Comparison of ENCODE assay signal across 22 cellular contexts in the genomic region with DNA sequence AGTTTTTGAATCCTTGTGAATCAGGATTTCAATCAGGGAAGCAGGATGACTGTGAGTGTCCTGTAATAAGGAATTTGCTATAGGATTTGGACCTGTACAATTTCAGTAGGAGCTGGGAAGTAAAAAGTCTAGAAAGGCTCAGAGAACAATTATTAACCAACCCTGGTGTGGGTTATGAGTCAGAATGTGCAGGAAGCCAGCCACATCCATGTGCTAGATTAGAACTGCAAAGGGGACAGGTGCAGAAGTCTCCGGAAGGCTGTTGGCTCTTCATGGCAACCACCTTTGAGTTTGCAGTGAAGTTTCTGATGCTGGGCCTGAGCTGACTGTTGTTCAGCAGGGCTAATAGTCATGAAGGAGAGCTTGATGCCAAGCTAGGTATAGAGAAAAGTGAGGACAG.
DNase-seq lines count a peak whose midpoint lies in the region; ATAC-seq and TF ChIP-seq lines count a peak whose summit lies in the region.
"Had no signal": no experiment of that assay in that cellular context is flagged by ENCODE, and none has a peak within 500 bp of the region (broad histone marks: within the 10 kb centered on the region; RNA-seq: fewer than 3 reads in every experiment).

No MANE protein-coding gene starts in this region.

- no peak overlapping the region for H3K9ac ChIP-seq in liver (ENCODE audit: low read depth in 1 of 2, low read length in 2 of 2)

- no peak overlapping the region for H3K27ac Mint-ChIP-seq in activated T-cell treated with anti-CD3 and anti-CD28 coated beads, Interleukin-2, amount 50 U/mL, for 24 hours
- H3K27ac Mint-ChIP-seq: activated CD4-positive, alpha-beta T cell treated with anti-CD3 and anti-CD28 coated beads, Interleukin-2, amount 10 ng/mL, durations not matched to agents 24 days and 14 days; activated T-cell treated with anti-CD3 and anti-CD28 coated beads, Interleukin-2, amount 50 U/mL, for 72 hours; B cell; HFFc6; natural killer cell treated with Interleukin-12 subunit alpha and Interleukin-12 subunit beta and Interleukin-15 and Interleukin-18, amount 100 ng/mL, for 72 hours; stimulated activated naive CD8-positive, alpha-beta T cell treated with anti-CD3 and anti-CD28 coated beads, Interleukin-15, Interleukin-2, amounts not matched to agents 100 ng/mL and 50 ng/mL, for 24 hours had no signal

- H3K36me3 ChIP-seq in liver (ENCODE audit: control insufficient read depth in 4 of 4, insufficient read depth in 3 of 4, low read depth in 1 of 4, low read length in 3 of 4) = peaks cover 0 to 2% (median 0%) of the 10 kb centered on the region in 4 donors

- DNase-seq in HPDE6-E6E7 (ENCODE audit: extremely low spot score) = peak; percentile 58
- peak; percentile 47 for DNase-seq in choroid plexus epithelial cell (ENCODE audit: low read depth)
- DNase-seq in DMS114 treated with DMSO at 0.1 percent for 48 hours (lab: John Stamatoyannopoulos, UW; ENCODE audit: unreplicated experiment) = no peak
- DNase-seq in NCI-H2107 (lab: John Stamatoyannopoulos, UW) = no peak
- no peak for DNase-seq in activated T-cell treated with anti-CD3 and anti-CD28 coated beads, Interleukin-2, amount 50 U/mL, for 24 hours
- DNase-seq in pons (ENCODE audit: low spot score) = no peak
- DNase-seq: activated CD4-positive, alpha-beta T cell treated with anti-CD3 and anti-CD28 coated beads, Interleukin-2, amount 10 ng/mL, durations not matched to agents 24 days and 14 days; activated T-cell treated with anti-CD3 and anti-CD28 coated beads, Interleukin-2, amount 50 U/mL, for 72 hours; aorta; effector CD8-positive, alpha-beta T cell; glutamatergic neuron; HFFc6; left cardiac atrium; NCI-H187; NCI-H69; right cardiac atrium; T-helper 9 cell had no signal

- peaks cover 8% of the 10 kb centered on the region for H3K27me3 Mint-ChIP-seq in activated T-cell treated with anti-CD3 and anti-CD28 coated beads, Interleukin-2, amount 50 U/mL, for 24 hours

- no peak overlapping the region for H3K4me3 Mint-ChIP-seq in activated T-cell treated with anti-CD3 and anti-CD28 coated beads, Interleukin-2, amount 50 U/mL, for 24 hours
- H3K4me3 Mint-ChIP-seq: activated CD4-positive, alpha-beta T cell treated with anti-CD3 and anti-CD28 coated beads, Interleukin-2, amount 10 ng/mL, durations not matched to agents 24 days and 14 days; activated T-cell treated with anti-CD3 and anti-CD28 coated beads, Interleukin-2, amount 50 U/mL, for 72 hours; B cell; HFFc6; natural killer cell treated with Interleukin-12 subunit alpha and Interleukin-12 subunit beta and Interleukin-15 and Interleukin-18, amount 100 ng/mL, for 72 hours; stimulated activated naive CD8-positive, alpha-beta T cell treated with anti-CD3 and anti-CD28 coated beads, Interleukin-15, Interleukin-2, amounts not matched to agents 100 ng/mL and 50 ng/mL, for 24 hours had no signal

- H3K27me3 ChIP-seq in liver (ENCODE audit: control insufficient read depth in 4 of 4, insufficient read depth in 4 of 4, low read length in 3 of 4) = no peaks in the 10 kb centered on the region

- ATAC-seq in GM18870 (IDR thresholded peaks at IDR 0.05; ENCODE audit: unreplicated experiment) = peak; percentile 74
- ATAC-seq: activated T-cell treated with anti-CD3 and anti-CD28 coated beads, Interleukin-2, amount 50 U/mL, for 72 hours; left cardiac atrium; natural killer cell treated with Interleukin-12 subunit alpha and Interleukin-12 subunit beta and Interleukin-15 and Interleukin-18, amount 100 ng/mL, for 72 hours; right cardiac atrium had no signal

- no peak overlapping the region for H3K27ac ChIP-seq in liver (ENCODE audit: low read depth in 1 of 2, low read length in 2 of 2)

- no peaks in the 10 kb centered on the region for H3K9me3 ChIP-seq in liver (ENCODE audit: control insufficient read depth in 4 of 4, low read length in 3 of 4)

- TF ChIP-seq CTCF in choroid plexus epithelial cell (conservative IDR thresholded peaks at IDR 0.05; ENCODE audit: low read depth, low read length) (no peak), liver (IDR thresholded peaks at IDR 0.05; ENCODE audit: low read depth, low read length, missing input control) (no peak)

- H3K4me3 ChIP-seq in choroid plexus epithelial cell (ENCODE audit: low read depth, low read length) (no peak overlapping the region), liver (ENCODE audit: low read depth in 1 of 3, low read length in 3 of 3) (no peak overlapping the region)

- H3K4me1 ChIP-seq in liver (ENCODE audit: control insufficient read depth in 4 of 4, insufficient read depth in 4 of 4, low read length in 3 of 4) = peaks cover 0 to 7% (median 2%) of the 10 kb centered on the region in 4 donors

- no peaks in the 10 kb centered on the region for H3K36me3 Mint-ChIP-seq in activated T-cell treated with anti-CD3 and anti-CD28 coated beads, Interleukin-2, amount 50 U/mL, for 24 hours (ENCODE audit: low read depth)

- peaks cover 12% of the 10 kb centered on the region for H3K9me3 Mint-ChIP-seq in activated T-cell treated with anti-CD3 and anti-CD28 coated beads, Interleukin-2, amount 50 U/mL, for 24 hours
- H3K9me3 Mint-ChIP-seq: activated CD4-positive, alpha-beta T cell treated with anti-CD3 and anti-CD28 coated beads, Interleukin-2, amount 10 ng/mL, durations not matched to agents 24 days and 14 days had no signal

- peak; percentile 3 to 7 for TF ChIP-seq RAD21 in liver (IDR thresholded peaks at IDR 0.05)

- no peaks in the 10 kb centered on the region for H3K4me1 Mint-ChIP-seq in activated T-cell treated with anti-CD3 and anti-CD28 coated beads, Interleukin-2, amount 50 U/mL, for 24 hours (ENCODE audit: low read depth)
- H3K4me1 Mint-ChIP-seq: activated CD4-positive, alpha-beta T cell treated with anti-CD3 and anti-CD28 coated beads, Interleukin-2, amount 10 ng/mL, durations not matched to agents 24 days and 14 days; B cell had no signal

- 62% methylated on average over 1 of the region's 1 CpG for WGBS in liver

TF ChIP-seq in liver, 16 proteins besides CTCF, POLR2A, EP300 and RAD21:
- TF ChIP-seq FOXA2 (IDR thresholded peaks at IDR 0.05) = no peak
- TF ChIP-seq YY1 (IDR thresholded peaks at IDR 0.05) = peak; percentile 31
- TF ChIP-seq MAX (IDR thresholded peaks at IDR 0.05) = peak; percentile 88
- peak; percentile 46 to 81 for TF ChIP-seq JUND (IDR thresholded peaks at IDR 0.05)
- TF ChIP-seq HNF4A (conservative IDR thresholded peaks at IDR 0.05) = peak in 1 of 2 donors; percentile 11
- no peak for TF ChIP-seq NR2F2 (IDR thresholded peaks at IDR 0.05)
- no peak for TF ChIP-seq HNF4G (IDR thresholded peaks at IDR 0.05)
- no peak for TF ChIP-seq FOXA1 (IDR thresholded peaks at IDR 0.05)

Comparison
In these comparisons a context has a peak if more than half of its experiments do, and no peak if none do; other contexts are left out.
1. DNase-seq: peak in HPDE6-E6E7 (single experiment) and choroid plexus epithelial cell (single experiment); none in DMS114 treated with DMSO at 0.1 percent for 48 hours (single experiment), NCI-H2107 (single experiment), activated T-cell treated with anti-CD3 and anti-CD28 coated beads, Interleukin-2, amount 50 U/mL, for 24 hours (single experiment) and pons (single experiment).